ENCODE assay signal across 10 cellular contexts in genomic region chr3:102715030-102715697, GRCh38.
DNase-seq lines count a peak whose midpoint lies in the region; ATAC-seq, FAIRE-seq and TF ChIP-seq lines count a peak whose summit lies in the region.
"Had no signal": no experiment of that assay in that cellular context is flagged by ENCODE, and none has a peak within 500 bp of the region (broad histone marks: within the 10 kb centered on the region; RNA-seq: fewer than 3 reads in every experiment).

No MANE protein-coding gene starts in this region.

- CTCF ChIA-PET in CD8-positive, alpha-beta T cell (lab: Charles Lee), result no interaction called here

- intact Hi-C loops in CD8-positive, alpha-beta T cell (cut with DNase I, micrococcal nuclease), result no loop called here
- intact Hi-C loops in thyroid gland (cut with DNase I), result no loop called here

- H3K4me3 Mint-ChIP-seq in CD8-positive, alpha-beta T cell, result no peak overlapping the region

- DNase-seq in GM12891 (ENCODE audit: insufficient read length, low spot score), result peak; percentile 2
- DNase-seq in GM20000 (ENCODE audit: low spot score), result peak; percentile 42
- DNase-seq in CD8-positive, alpha-beta T cell, result no peak
- DNase-seq in NCI-H524 treated with DMSO at 0.1 percent for 48 hours (lab: John Stamatoyannopoulos, UW), result no peak
- no peak for DNase-seq in thyroid gland
- DNase-seq in NCI-H1417 treated with DMSO at 0.1 percent for 48 hours (lab: John Stamatoyannopoulos, UW), result no peak
- DNase-seq: NCI-H1048 had no signal

- no peak overlapping the region for H3K27ac ChIP-seq in CD8-positive, alpha-beta T cell (ENCODE audit: low read depth, low read length)
- H3K27ac ChIP-seq in thyroid gland, result no peak overlapping the region
- H3K27ac ChIP-seq: right atrium auricular region had no signal

- 85% methylated on average over 2 of the region's 2 CpGs for WGBS in thyroid gland, 2 donors

- POLR2A ChIA-PET in CD8-positive, alpha-beta T cell (lab: Charles Lee), result no interaction called here

- no peaks in the 10 kb centered on the region for H3K36me3 Mint-ChIP-seq in CD8-positive, alpha-beta T cell

- no peaks in the 10 kb centered on the region for H3K4me1 ChIP-seq in CD8-positive, alpha-beta T cell (ENCODE audit: insufficient read depth, low read length)
- no peaks in the 10 kb centered on the region for H3K4me1 ChIP-seq in thyroid gland
- H3K4me1 ChIP-seq: right atrium auricular region had no signal

- ATAC-seq in HG03159 (IDR thresholded peaks at IDR 0.05; ENCODE audit: unreplicated experiment) (peak; percentile 95), SK-N-SH treated with all-trans-retinoic acid at 6 μM for 48 hours (peak; percentile 62)
- ATAC-seq in CD8-positive, alpha-beta T cell, result no peak

- no peak for TF ChIP-seq CTCF in GM20000 (IDR thresholded peaks at IDR 0.05; ENCODE audit: extremely low read depth, missing control alignments)
- no peak for TF ChIP-seq CTCF in CD8-positive, alpha-beta T cell (IDR thresholded peaks at IDR 0.05)
- TF ChIP-seq CTCF in thyroid gland (IDR thresholded peaks at IDR 0.05), result no peak

- H3K4me3 ChIP-seq in CD8-positive, alpha-beta T cell (ENCODE audit: low read depth, low read length), result no peak overlapping the region
- no peak overlapping the region for H3K4me3 ChIP-seq in thyroid gland (replicated peaks in 1 of 3)
- H3K4me3 ChIP-seq: right atrium auricular region had no signal

- no peak overlapping the region for H3K27ac Mint-ChIP-seq in CD8-positive, alpha-beta T cell

- no peaks in the 10 kb centered on the region for H3K9me3 ChIP-seq in CD8-positive, alpha-beta T cell (ENCODE audit: low read length)
- H3K9me3 ChIP-seq in thyroid gland, result no peaks in the 10 kb centered on the region
- H3K9me3 ChIP-seq: right atrium auricular region had no signal

- TF ChIP-seq POLR2A in GM12891 (IDR thresholded peaks at IDR 0.05; ENCODE audit: low read depth, low read length), result no peak
- TF ChIP-seq POLR2A in thyroid gland (IDR thresholded peaks at IDR 0.05), result no peak

- FAIRE-seq in GM12891 (lab: Jason Lieb, UNC), result peak; percentile 51

- no peaks in the 10 kb centered on the region for H3K27me3 Mint-ChIP-seq in CD8-positive, alpha-beta T cell (ENCODE audit: low read depth)

- H3K36me3 ChIP-seq in CD8-positive, alpha-beta T cell (ENCODE audit: insufficient read depth, low read length), result no peaks in the 10 kb centered on the region
- no peaks in the 10 kb centered on the region for H3K36me3 ChIP-seq in thyroid gland
- H3K36me3 ChIP-seq: right atrium auricular region had no signal

- no peaks in the 10 kb centered on the region for H3K4me1 Mint-ChIP-seq in CD8-positive, alpha-beta T cell (ENCODE audit: low read depth)

- no peaks in the 10 kb centered on the region for H3K27me3 ChIP-seq in CD8-positive, alpha-beta T cell (ENCODE audit: insufficient read depth, low read length)
- H3K27me3 ChIP-seq in thyroid gland, result no peaks in the 10 kb centered on the region
- H3K27me3 ChIP-seq: right atrium auricular region had no signal

- H3K9me3 Mint-ChIP-seq in CD8-positive, alpha-beta T cell, result no peaks in the 10 kb centered on the region

TF ChIP-seq in GM12891, 5 proteins besides CTCF, POLR2A, EP300 and RAD21:
- TF ChIP-seq TAF1 (IDR thresholded peaks at IDR 0.05; ENCODE audit: low read depth, low read length) (no peak), SPI1 (IDR thresholded peaks at IDR 0.05; ENCODE audit: low read depth, low read length) (peak; percentile 66)

TF ChIP-seq in SK-N-SH treated with all-trans-retinoic acid at 6 μM for 48 hours, 23 proteins besides CTCF, POLR2A, EP300 and RAD21:
- TF ChIP-seq TCF4 (CRISPR knock-in tag; IDR thresholded peaks at IDR 0.05; ENCODE audit: borderline replicate concordance), result no peak
- TF ChIP-seq, protein P1, sequence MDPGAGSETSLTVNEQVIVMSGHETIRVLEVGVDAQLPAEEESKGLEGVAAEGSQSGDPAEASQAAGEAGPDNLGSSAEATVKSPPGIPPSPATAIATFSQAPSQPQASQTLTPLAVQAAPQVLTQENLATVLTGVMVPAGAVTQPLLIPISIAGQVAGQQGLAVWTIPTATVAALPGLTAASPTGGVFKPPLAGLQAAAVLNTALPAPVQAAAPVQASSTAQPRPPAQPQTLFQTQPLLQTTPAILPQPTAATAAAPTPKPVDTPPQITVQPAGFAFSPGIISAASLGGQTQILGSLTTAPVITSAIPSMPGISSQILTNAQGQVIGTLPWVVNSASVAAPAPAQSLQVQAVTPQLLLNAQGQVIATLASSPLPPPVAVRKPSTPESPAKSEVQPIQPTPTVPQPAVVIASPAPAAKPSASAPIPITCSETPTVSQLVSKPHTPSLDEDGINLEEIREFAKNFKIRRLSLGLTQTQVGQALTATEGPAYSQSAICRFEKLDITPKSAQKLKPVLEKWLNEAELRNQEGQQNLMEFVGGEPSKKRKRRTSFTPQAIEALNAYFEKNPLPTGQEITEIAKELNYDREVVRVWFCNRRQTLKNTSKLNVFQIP (CRISPR knock-in tag; IDR thresholded peaks at IDR 0.05; ENCODE audit: borderline replicate concordance, low read depth), result no peak
- no peak for TF ChIP-seq OSR1 (CRISPR knock-in tag; IDR thresholded peaks at IDR 0.05)
- TF ChIP-seq BACH2 (CRISPR knock-in tag; IDR thresholded peaks at IDR 0.05; ENCODE audit: borderline replicate concordance), result no peak
- TF ChIP-seq TSHZ2 (CRISPR knock-in tag; IDR thresholded peaks at IDR 0.05), result no peak
- TF ChIP-seq, protein P2, sequence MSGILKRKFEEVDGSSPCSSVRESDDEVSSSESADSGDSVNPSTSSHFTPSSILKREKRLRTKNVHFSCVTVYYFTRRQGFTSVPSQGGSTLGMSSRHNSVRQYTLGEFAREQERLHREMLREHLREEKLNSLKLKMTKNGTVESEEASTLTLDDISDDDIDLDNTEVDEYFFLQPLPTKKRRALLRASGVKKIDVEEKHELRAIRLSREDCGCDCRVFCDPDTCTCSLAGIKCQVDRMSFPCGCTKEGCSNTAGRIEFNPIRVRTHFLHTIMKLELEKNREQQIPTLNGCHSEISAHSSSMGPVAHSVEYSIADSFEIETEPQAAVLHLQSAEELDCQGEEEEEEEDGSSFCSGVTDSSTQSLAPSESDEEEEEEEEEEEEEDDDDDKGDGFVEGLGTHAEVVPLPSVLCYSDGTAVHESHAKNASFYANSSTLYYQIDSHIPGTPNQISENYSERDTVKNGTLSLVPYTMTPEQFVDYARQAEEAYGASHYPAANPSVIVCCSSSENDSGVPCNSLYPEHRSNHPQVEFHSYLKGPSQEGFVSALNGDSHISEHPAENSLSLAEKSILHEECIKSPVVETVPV (CRISPR knock-in tag; IDR thresholded peaks at IDR 0.05), result no peak
- TF ChIP-seq RARB (CRISPR knock-in tag; IDR thresholded peaks at IDR 0.05), result no peak
- TF ChIP-seq ARNTL (CRISPR knock-in tag; IDR thresholded peaks at IDR 0.05; ENCODE audit: borderline replicate concordance, low read depth), result no peak
- no peak for TF ChIP-seq ZNF8 (CRISPR knock-in tag; IDR thresholded peaks at IDR 0.05)
- TF ChIP-seq ZFP3 (CRISPR knock-in tag; IDR thresholded peaks at IDR 0.05), result no peak
- no peak for TF ChIP-seq ISL1 (CRISPR knock-in tag; IDR thresholded peaks at IDR 0.05)
- no peak for TF ChIP-seq ZNF70 (CRISPR knock-in tag; IDR thresholded peaks at IDR 0.05)
- TF ChIP-seq CREB5 (CRISPR knock-in tag; IDR thresholded peaks at IDR 0.05; ENCODE audit: low read depth), result no peak
- TF ChIP-seq ZNF565 (CRISPR knock-in tag; conservative IDR thresholded peaks at IDR 0.05; ENCODE audit: low read depth), result no peak
TF ChIP-seq in SK-N-SH treated with all-trans-retinoic acid at 6 μM for 48 hours: peak in this region for 0.

Comparison
In these comparisons a context has a peak if more than half of its experiments do, and no peak if none do; other contexts are left out.
1. DNase-seq: peak in GM12891 (single experiment) and GM20000 (single experiment); none in CD8-positive, alpha-beta T cell (0 of 7), NCI-H524 treated with DMSO at 0.1 percent for 48 hours (single experiment), thyroid gland (0 of 2) and NCI-H1417 treated with DMSO at 0.1 percent for 48 hours (single experiment).